Comparison of ENCODE assay signal across 20 cellular contexts in the genomic region with DNA sequence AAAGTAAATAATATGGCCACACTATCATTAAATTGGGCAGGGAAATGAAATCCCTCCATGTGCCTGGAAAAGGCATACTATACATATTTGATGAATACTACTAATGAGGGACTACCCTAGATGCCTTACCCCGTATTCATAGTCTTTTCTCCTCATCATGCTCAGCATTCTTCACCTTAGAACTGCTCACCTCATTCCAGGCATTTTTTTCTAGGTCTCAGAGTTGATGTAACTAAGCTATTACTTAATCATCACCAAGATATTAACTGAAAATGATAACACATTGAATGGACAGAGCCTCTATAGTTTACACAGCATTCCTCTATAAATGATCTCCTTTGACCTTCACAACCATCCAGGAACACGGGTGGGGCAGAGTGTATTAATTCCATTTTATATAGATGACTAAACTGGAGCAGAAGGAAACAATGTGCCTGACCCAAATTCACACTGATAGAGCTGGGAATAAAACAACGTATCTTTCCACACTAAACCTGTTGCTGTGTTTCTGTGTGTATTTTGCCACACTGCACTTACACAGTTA.
"Had no signal": no experiment of that assay in that cellular context is flagged by ENCODE, and none has a peak within 500 bp of the region (broad histone marks: within the 10 kb centered on the region; RNA-seq: fewer than 3 reads in every experiment).

No MANE protein-coding gene starts in this region.

- H3K4me3 ChIP-seq: ovary, psoas muscle, right lobe of liver, thoracic aorta had no signal

- ATAC-seq: activated CD8-positive, alpha-beta memory T cell treated with anti-CD3 and anti-CD28 coated beads, Interleukin-2, amount 10 ng/mL, durations not matched to agents 7 days and 5 days; esophagus mucosa; naive thymus-derived CD8-positive, alpha-beta T cell; psoas muscle; right lobe of liver; stimulated activated memory B cell treated with anti-CD40 and anti-IgM and Interleukin-4, amounts not matched to agents 10 μg/mL and 1 μg/mL and 100 μg/mL, for 72 hours; T-cell; WTC11 had no signal

- DNase-seq: activated CD4-positive, alpha-beta memory T cell treated with anti-CD3 and anti-CD28 coated beads, Interleukin-2, amount 10 ng/mL, durations not matched to agents 7 days and 5 days; activated CD4-positive, alpha-beta T cell treated with anti-CD3 and anti-CD28 coated beads for 48 hours; activated CD8-positive, alpha-beta memory T cell treated with anti-CD3 and anti-CD28 coated beads, Interleukin-2, amount 10 ng/mL, durations not matched to agents 7 days and 5 days; activated naive CD4-positive, alpha-beta T cell; activated naive CD8-positive, alpha-beta T cell treated with anti-CD3 and anti-CD28 coated beads for 36 hours; anterior cingulate cortex; brain microvascular endothelial cell; cortex of kidney; immature natural killer cell; mesenchymal stem cell; naive thymus-derived CD8-positive, alpha-beta T cell; ovary; psoas muscle; right lobe of liver; stimulated activated CD4-positive, alpha-beta T cell treated with anti-CD3 and anti-CD28 coated beads, Interleukin-4, amount 100 ng/mL, for 24 hours; T-cell had no signal

- H3K36me3 ChIP-seq: brain microvascular endothelial cell, ovary, right lobe of liver, thoracic aorta had no signal

- H3K27ac ChIP-seq: brain microvascular endothelial cell, ovary, psoas muscle, right lobe of liver, thoracic aorta had no signal

- H3K27me3 ChIP-seq: brain microvascular endothelial cell, ovary, right lobe of liver had no signal

- H3K4me1 ChIP-seq: psoas muscle, right lobe of liver had no signal

- H3K9me3 ChIP-seq: ovary, psoas muscle, right lobe of liver, thoracic aorta had no signal
